In genomic region chr2:8306530-8307351, GRCh38 we compare ENCODE assay signal across 14 cellular contexts.
DNase-seq lines count a peak whose midpoint lies in the region; ATAC-seq and TF ChIP-seq lines count a peak whose summit lies in the region.
"Had no signal": no experiment of that assay in that cellular context is flagged by ENCODE, and none has a peak within 500 bp of the region (broad histone marks: within the 10 kb centered on the region; RNA-seq: fewer than 3 reads in every experiment).

No MANE protein-coding gene starts in this region.

- intact Hi-C loops in upper lobe of right lung (cut with DNase I) = no loop called here

- H3K4me3 ChIP-seq in upper lobe of right lung = no peak overlapping the region
- H3K4me3 ChIP-seq: stomach had no signal

- peaks cover 24% of the 10 kb centered on the region for H3K4me1 ChIP-seq in upper lobe of right lung

- DNase-seq in AG08396 (ENCODE audit: low spot score) (peak; percentile 29), amniotic epithelial cell (ENCODE audit: low read depth) (peak; percentile 82), left lobe of liver (ENCODE audit: low spot score) (peak; percentile 68), mesenteric fat pad (ENCODE audit: low spot score) (no peak), GDM1 (lab: John Stamatoyannopoulos, UW) (no peak), inferior parietal cortex (ENCODE audit: extremely low spot score) (no peak), upper lobe of right lung (no peak)
- DNase-seq: CD8-positive, alpha-beta T cell; cerebellar nuclear complex; MV-4-11; stimulated activated CD4-positive, alpha-beta T cell treated with anti-CD3 and anti-CD28 coated beads, Interleukin-15, amount 100 ng/mL, for 24 hours; stomach; T-helper 17 cell had no signal

- no peaks in the 10 kb centered on the region for H3K9me3 ChIP-seq in upper lobe of right lung
- H3K9me3 ChIP-seq: stomach had no signal

- no peaks in the 10 kb centered on the region for H3K36me3 ChIP-seq in upper lobe of right lung
- H3K36me3 ChIP-seq: stomach had no signal

- peak; percentile 26 for ATAC-seq in HG02870 (IDR thresholded peaks at IDR 0.05; ENCODE audit: unreplicated experiment)
- peak; percentile 74 for ATAC-seq in left lobe of liver
- no peak for ATAC-seq in upper lobe of right lung
- ATAC-seq: CD8-positive, alpha-beta T cell; T-helper 17 cell had no signal

- no peak overlapping the region for H3K27ac ChIP-seq in upper lobe of right lung

- H3K27me3 ChIP-seq in upper lobe of right lung = no peaks in the 10 kb centered on the region
- H3K27me3 ChIP-seq: stomach had no signal

- TF ChIP-seq CTCF in upper lobe of right lung (IDR thresholded peaks at IDR 0.05) = no peak

Comparison
In these comparisons a context has a peak if more than half of its experiments do, and no peak if none do; other contexts are left out.
1. DNase-seq: peak in AG08396 (single experiment), amniotic epithelial cell (single experiment) and left lobe of liver (single experiment); none in mesenteric fat pad (single experiment), GDM1 (single experiment), inferior parietal cortex (single experiment) and upper lobe of right lung (single experiment).